In the genomic region with DNA sequence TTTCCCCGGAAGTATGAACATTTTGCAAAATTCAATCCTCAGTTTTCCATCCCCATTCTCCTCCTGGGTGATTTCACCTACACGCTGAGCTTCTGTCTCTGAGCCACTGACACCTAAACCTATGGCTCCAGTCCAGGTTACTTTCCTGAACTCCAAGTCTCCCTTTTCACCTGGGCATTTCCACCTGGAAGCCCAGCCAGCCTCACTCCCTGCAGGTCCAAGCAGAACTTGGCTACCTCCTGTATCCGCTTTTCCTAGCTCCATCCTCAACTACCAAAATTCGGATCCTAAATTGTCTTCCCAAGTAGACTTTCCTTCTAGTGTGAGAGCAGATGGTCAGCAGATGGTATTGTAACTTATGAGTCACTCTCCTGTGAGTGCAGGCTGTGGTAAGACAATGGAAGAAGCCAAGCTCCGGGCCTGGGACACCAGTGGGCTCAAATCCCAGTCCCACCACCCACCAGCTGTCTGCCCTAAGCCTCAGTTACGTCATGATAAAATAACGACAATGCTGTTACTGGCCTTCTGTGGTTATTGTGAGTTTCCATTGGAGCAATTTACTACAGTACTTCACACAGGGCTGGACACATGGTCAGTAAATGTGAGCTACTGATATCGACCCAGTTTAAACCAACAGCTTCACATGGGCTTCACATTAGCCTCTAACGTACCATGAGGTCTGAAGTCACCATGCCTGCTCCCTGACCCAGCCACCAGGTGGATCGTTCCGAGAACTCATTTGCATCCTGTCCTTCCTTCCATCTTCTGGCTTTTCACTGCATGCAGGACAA, we compare ENCODE assay signal across 8 cellular contexts. TPM values are rescaled to one million over a fixed set of nuclear protein-coding genes. Genes with fewer than 3 reads are reported as not detected.
DNase-seq lines count a peak whose midpoint lies in the region; ATAC-seq and TF ChIP-seq lines count a peak whose summit lies in the region.

No MANE protein-coding gene starts in this region.

- H3K9me3 ChIP-seq in HCT116 (ENCODE audit: control insufficient read depth in 1 of 2, insufficient read depth in 1 of 2, low read depth in 1 of 2, low read length in 2 of 2) (no peaks in the 10 kb centered on the region), SJCRH30 (replicated peaks) (no peaks in the 10 kb centered on the region), skeletal muscle tissue (ENCODE audit: control insufficient read depth in 3 of 3, low read length in 3 of 3) (no peaks in the 10 kb centered on the region)

- H3K4me3 Mint-ChIP-seq in mesothelial cell of epicardium (no peak overlapping the region), progenitor cell of endocrine pancreas (ENCODE audit: low read depth) (no peak overlapping the region)

- H3K4me3 ChIP-seq in HCT116 (replicated peaks in 1 of 2; ENCODE audit: low read depth in 1 of 2, low read length in 2 of 2) (no peak overlapping the region), SJCRH30 (no peak overlapping the region), skeletal muscle tissue (ENCODE audit: low read length in 3 of 3) (no peak overlapping the region)

- H3K27me3 ChIP-seq in HCT116 (ENCODE audit: insufficient read depth, low read length) = no peaks in the 10 kb centered on the region; the same call in 1 of the 2 replicates
- H3K27me3 ChIP-seq in SJCRH30 = no peaks in the 10 kb centered on the region
- peaks cover 0 to 5% (median 0%) of the 10 kb centered on the region in 3 donors for H3K27me3 ChIP-seq in skeletal muscle tissue (ENCODE audit: control insufficient read depth in 3 of 3, insufficient read depth in 3 of 3, low read length in 3 of 3)

- CTCF ChIA-PET in HCT116 (lab: Charles Lee) = interaction anchor here (0.7 kb wide), 1 partner anchor 20 kb away, joined by 4 read pairs; no protein-coding TSS in a partner anchor

- no peaks in the 10 kb centered on the region for H4K20me1 ChIP-seq in HCT116 (ENCODE audit: insufficient read depth)

- no peaks in the 10 kb centered on the region for H3K79me2 ChIP-seq in HCT116 (ENCODE audit: insufficient read depth, low read length)

- no TSS peak for BruUV-seq in HCT116 (replicated peaks; lab: Mats Ljungman, UMichigan)

- no peak overlapping the region for H3K27ac Mint-ChIP-seq in mesothelial cell of epicardium
- H3K27ac Mint-ChIP-seq in progenitor cell of endocrine pancreas = no peak overlapping the region

- no peak overlapping the region for H2AFZ ChIP-seq in HCT116 (ENCODE audit: low read depth, low read length, poor library complexity, severe bottlenecking)

- H3K4me2 ChIP-seq in HCT116 (ENCODE audit: low read length) = no peak overlapping the region

- H3K9me3 Mint-ChIP-seq in mesothelial cell of epicardium (no peaks in the 10 kb centered on the region), progenitor cell of endocrine pancreas (ENCODE audit: low read depth) (no peaks in the 10 kb centered on the region)

- H3K4me1 ChIP-seq in HCT116 (ENCODE audit: control insufficient read depth in 1 of 2, insufficient read depth in 2 of 2, low read length in 2 of 2) (no peaks in the 10 kb centered on the region), SJCRH30 (peaks cover 34% of the 10 kb centered on the region), skeletal muscle tissue (ENCODE audit: control insufficient read depth in 3 of 3, insufficient read depth in 3 of 3, low read length in 3 of 3) (peaks cover 19 to 27% (median 20%) of the 10 kb centered on the region in 3 donors)

- H3K27ac ChIP-seq in HCT116 (ENCODE audit: low read depth, low read length) (no peak overlapping the region), SJCRH30 (peak overlapping the region; percentile 85), skeletal muscle tissue (ENCODE audit: low read depth, low read length) (peak overlapping the region; percentile 60)

- DNase-seq in HCT116 (ENCODE audit: low read depth, low spot score) = no peak
- DNase-seq in SJCRH30 = peak; percentile 83 to 89
- peak; percentile 91 for DNase-seq in fibroblast of the conjunctiva (ENCODE audit: low read depth)
- no peak for DNase-seq in activated CD4-positive, alpha-beta T cell treated with anti-CD3 and anti-CD28 coated beads, Interleukin-2, amount 50 U/mL, for 4 hours
- no peak for DNase-seq in stimulated activated naive CD4-positive, alpha-beta T cell (lab: John Stamatoyannopoulos, UW)
- DNase-seq in mesothelial cell of epicardium (ENCODE audit: low spot score in 2 of 2, unreplicated experiment in 2 of 2) = no peak
- no peak for DNase-seq in progenitor cell of endocrine pancreas (ENCODE audit: low spot score, unreplicated experiment)

- H3K4me1 Mint-ChIP-seq in mesothelial cell of epicardium = no peaks in the 10 kb centered on the region
- no peaks in the 10 kb centered on the region for H3K4me1 Mint-ChIP-seq in progenitor cell of endocrine pancreas (ENCODE audit: low read depth)

- no peaks in the 10 kb centered on the region for H3K36me3 ChIP-seq in HCT116 (ENCODE audit: control insufficient read depth in 1 of 2, insufficient read depth in 2 of 2, low read length in 2 of 2)
- H3K36me3 ChIP-seq in SJCRH30 = no peaks in the 10 kb centered on the region
- no peaks in the 10 kb centered on the region for H3K36me3 ChIP-seq in skeletal muscle tissue (ENCODE audit: control insufficient read depth in 3 of 3, insufficient read depth in 3 of 3, low read length in 3 of 3)

- no peak overlapping the region for H3K9ac ChIP-seq in HCT116 (ENCODE audit: low read length)
- no peak overlapping the region for H3K9ac ChIP-seq in skeletal muscle tissue (ENCODE audit: low read depth in 1 of 3, low read length in 3 of 3)

- no peak for TF ChIP-seq CTCF in HCT116 (IDR thresholded peaks at IDR 0.05 in 2 of 3, conservative IDR thresholded peaks at IDR 0.05 in 1 of 3; ENCODE audit: borderline replicate concordance in 1 of 3, insufficient read depth in 1 of 3, low read depth in 2 of 3, low read length in 2 of 3)
- TF ChIP-seq CTCF in mesothelial cell of epicardium (IDR thresholded peaks at IDR 0.05; ENCODE audit: unreplicated experiment) = no peak
- TF ChIP-seq CTCF in progenitor cell of endocrine pancreas (IDR thresholded peaks at IDR 0.05; ENCODE audit: unreplicated experiment) = no peak

- ATAC-seq in HCT116 = peak; percentile 58; the same call in 1 of the 2 replicates

- H3K9me2 ChIP-seq in HCT116 (ENCODE audit: insufficient read depth) = no peaks in the 10 kb centered on the region

- intact Hi-C loops in HCT116 (cut with micrococcal nuclease) = no loop called here

- RAD21 ChIA-PET in HCT116 (lab: Charles Lee; ENCODE audit: low non-redundant PET in 1 of 2, low total read pairs in 2 of 2, uncharacterized antibody in 2 of 2, unreplicated experiment in 2 of 2) = no interaction called here

- no peak for TF ChIP-seq POLR2A in HCT116 (IDR thresholded peaks at IDR 0.05; ENCODE audit: borderline replicate concordance, extremely low read depth, insufficient read depth, insufficient read length)

- TF ChIP-seq RAD21 in HCT116 (IDR thresholded peaks at IDR 0.05; ENCODE audit: low read depth) = no peak

- H3K27me3 Mint-ChIP-seq in mesothelial cell of epicardium (ENCODE audit: low read depth) (peaks cover 18% of the 10 kb centered on the region), progenitor cell of endocrine pancreas (peaks cover 16% of the 10 kb centered on the region)

- POLR2A ChIA-PET in HCT116 (lab: Charles Lee) = interaction anchor here (0.6 kb wide), 1 partner anchor 43 kb away, joined by 3 read pairs; no protein-coding TSS in a partner anchor

- no peaks in the 10 kb centered on the region for H3K36me3 Mint-ChIP-seq in mesothelial cell of epicardium
- no peaks in the 10 kb centered on the region for H3K36me3 Mint-ChIP-seq in progenitor cell of endocrine pancreas (ENCODE audit: insufficient read depth)

TF ChIP-seq in HCT116, 20 proteins besides CTCF, POLR2A, EP300 and RAD21 (continues in another document):
- TF ChIP-seq SIN3A (IDR thresholded peaks at IDR 0.05; ENCODE audit: low read depth) = no peak
- TF ChIP-seq ZFX (IDR thresholded peaks at IDR 0.05) = no peak
- TF ChIP-seq, protein P1, sequence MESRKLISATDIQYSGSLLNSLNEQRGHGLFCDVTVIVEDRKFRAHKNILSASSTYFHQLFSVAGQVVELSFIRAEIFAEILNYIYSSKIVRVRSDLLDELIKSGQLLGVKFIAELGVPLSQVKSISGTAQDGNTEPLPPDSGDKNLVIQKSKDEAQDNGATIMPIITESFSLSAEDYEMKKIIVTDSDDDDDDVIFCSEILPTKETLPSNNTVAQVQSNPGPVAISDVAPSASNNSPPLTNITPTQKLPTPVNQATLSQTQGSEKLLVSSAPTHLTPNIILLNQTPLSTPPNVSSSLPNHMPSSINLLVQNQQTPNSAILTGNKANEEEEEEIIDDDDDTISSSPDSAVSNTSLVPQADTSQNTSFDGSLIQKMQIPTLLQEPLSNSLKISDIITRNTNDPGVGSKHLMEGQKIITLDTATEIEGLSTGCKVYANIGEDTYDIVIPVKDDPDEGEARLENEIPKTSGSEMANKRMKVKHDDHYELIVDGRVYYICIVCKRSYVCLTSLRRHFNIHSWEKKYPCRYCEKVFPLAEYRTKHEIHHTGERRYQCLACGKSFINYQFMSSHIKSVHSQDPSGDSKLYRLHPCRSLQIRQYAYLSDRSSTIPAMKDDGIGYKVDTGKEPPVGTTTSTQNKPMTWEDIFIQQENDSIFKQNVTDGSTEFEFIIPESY (IDR thresholded peaks at IDR 0.05; ENCODE audit: extremely low read depth, insufficient replicate concordance, low read length) = no peak
- TF ChIP-seq CEBPB (IDR thresholded peaks at IDR 0.05; ENCODE audit: low read depth) = no peak
- TF ChIP-seq TCF7L2 (IDR thresholded peaks at IDR 0.05; ENCODE audit: borderline replicate concordance, extremely low read depth, insufficient read depth, insufficient read length) = no peak

RNA-seq across cellular contexts. Expression of a gene that starts 33.3 kb away (rescaled TPM):
- total RNA-seq in HCT116 (2021; ENCODE audit: unreplicated experiment) (0.42 TPM), skeletal muscle tissue (57.9 TPM), mesothelial cell of epicardium (0.09 to 0.18 TPM in 2 of 3 replicates, not detected in the other), progenitor cell of endocrine pancreas (0.04 and 0.19 TPM in 2 replicates)
- polyA plus RNA-seq in HCT116 (2012) = 0.01 and 0.06 TPM in 2 replicates
- total RNA-seq in SJCRH30 (2014; rRNA removed; shearing (Covaris generic)) = 0.49 and 0.68 TPM in 2 replicates

Comparison
In these comparisons a context has a peak if more than half of its experiments do, and no peak if none do; other contexts are left out.
1. DNase-seq: peak in SJCRH30 (2 of 2) and fibroblast of the conjunctiva (single experiment); none in HCT116 (single experiment), activated CD4-positive, alpha-beta T cell treated with anti-CD3 and anti-CD28 coated beads, Interleukin-2, amount 50 U/mL, for 4 hours (0 of 2), stimulated activated naive CD4-positive, alpha-beta T cell (0 of 6), mesothelial cell of epicardium (0 of 2) and progenitor cell of endocrine pancreas (single experiment).
2. RNA of a gene that starts 33.3 kb away (total RNA-seq): 57.9 TPM in skeletal muscle tissue (single experiment); 0.49 to 0.68 TPM in SJCRH30, 0.42 TPM in HCT116 (single experiment), 0.04 to 0.19 TPM in progenitor cell of endocrine pancreas and 0.09 to 0.18 TPM in mesothelial cell of epicardium; every median in the first group is over 10 times any median in the second.